In genomic region chr7:103680161-103681144, GRCh38 we compare ENCODE assay signal across 1 cellular context.
TF ChIP-seq lines count a peak whose summit lies in the region.

No MANE protein-coding gene starts in this region.

TF ChIP-seq in K562, 482 proteins besides CTCF, POLR2A, EP300 and RAD21 (continued from another document and continues in another):
- TF ChIP-seq HNRNPLL (IDR thresholded peaks at IDR 0.05; ENCODE audit: low read depth, low read length, poor library complexity, severe bottlenecking) = no peak
- TF ChIP-seq ADNP (tag; IDR thresholded peaks at IDR 0.05) = no peak
- TF ChIP-seq, protein P1, sequence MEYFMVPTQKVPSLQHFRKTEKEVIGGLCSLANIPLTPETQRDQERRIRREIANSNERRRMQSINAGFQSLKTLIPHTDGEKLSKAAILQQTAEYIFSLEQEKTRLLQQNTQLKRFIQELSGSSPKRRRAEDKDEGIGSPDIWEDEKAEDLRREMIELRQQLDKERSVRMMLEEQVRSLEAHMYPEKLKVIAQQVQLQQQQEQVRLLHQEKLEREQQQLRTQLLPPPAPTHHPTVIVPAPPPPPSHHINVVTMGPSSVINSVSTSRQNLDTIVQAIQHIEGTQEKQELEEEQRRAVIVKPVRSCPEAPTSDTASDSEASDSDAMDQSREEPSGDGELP (CRISPR knock-in tag; IDR thresholded peaks at IDR 0.05; ENCODE audit: borderline replicate concordance) = no peak
- no peak for TF ChIP-seq ZBTB12 (CRISPR knock-in tag; IDR thresholded peaks at IDR 0.05)
- TF ChIP-seq ZNF121 (CRISPR knock-in tag; conservative IDR thresholded peaks at IDR 0.05) = no peak
- peak in 1 of 3 experiments; percentile 15 for TF ChIP-seq YY1 (IDR thresholded peaks at IDR 0.05; ENCODE audit: borderline replicate concordance in 1 of 3, control insufficient read depth in 1 of 3, extremely low read depth in 1 of 3, insufficient read depth in 3 of 3, insufficient read length in 1 of 3, insufficient replicate concordance in 2 of 3, low read depth in 1 of 3, low read length in 2 of 3)
- peak; percentile 38; the same call in 1 of the 2 replicates for TF ChIP-seq ZFX (CRISPR knock-in tag; IDR thresholded peaks at IDR 0.05)
- TF ChIP-seq C11orf30 (IDR thresholded peaks at IDR 0.05; ENCODE audit: low read depth) = no peak
- TF ChIP-seq XRCC3 (IDR thresholded peaks at IDR 0.05) = no peak
- TF ChIP-seq PCBP2 (IDR thresholded peaks at IDR 0.05; ENCODE audit: low read depth, low read length, poor library complexity, severe bottlenecking) = no peak
- no peak for TF ChIP-seq CBX5 (IDR thresholded peaks at IDR 0.05; ENCODE audit: borderline replicate concordance, low read depth)
- TF ChIP-seq BCOR (IDR thresholded peaks at IDR 0.05) = no peak
- TF ChIP-seq, protein P2, sequence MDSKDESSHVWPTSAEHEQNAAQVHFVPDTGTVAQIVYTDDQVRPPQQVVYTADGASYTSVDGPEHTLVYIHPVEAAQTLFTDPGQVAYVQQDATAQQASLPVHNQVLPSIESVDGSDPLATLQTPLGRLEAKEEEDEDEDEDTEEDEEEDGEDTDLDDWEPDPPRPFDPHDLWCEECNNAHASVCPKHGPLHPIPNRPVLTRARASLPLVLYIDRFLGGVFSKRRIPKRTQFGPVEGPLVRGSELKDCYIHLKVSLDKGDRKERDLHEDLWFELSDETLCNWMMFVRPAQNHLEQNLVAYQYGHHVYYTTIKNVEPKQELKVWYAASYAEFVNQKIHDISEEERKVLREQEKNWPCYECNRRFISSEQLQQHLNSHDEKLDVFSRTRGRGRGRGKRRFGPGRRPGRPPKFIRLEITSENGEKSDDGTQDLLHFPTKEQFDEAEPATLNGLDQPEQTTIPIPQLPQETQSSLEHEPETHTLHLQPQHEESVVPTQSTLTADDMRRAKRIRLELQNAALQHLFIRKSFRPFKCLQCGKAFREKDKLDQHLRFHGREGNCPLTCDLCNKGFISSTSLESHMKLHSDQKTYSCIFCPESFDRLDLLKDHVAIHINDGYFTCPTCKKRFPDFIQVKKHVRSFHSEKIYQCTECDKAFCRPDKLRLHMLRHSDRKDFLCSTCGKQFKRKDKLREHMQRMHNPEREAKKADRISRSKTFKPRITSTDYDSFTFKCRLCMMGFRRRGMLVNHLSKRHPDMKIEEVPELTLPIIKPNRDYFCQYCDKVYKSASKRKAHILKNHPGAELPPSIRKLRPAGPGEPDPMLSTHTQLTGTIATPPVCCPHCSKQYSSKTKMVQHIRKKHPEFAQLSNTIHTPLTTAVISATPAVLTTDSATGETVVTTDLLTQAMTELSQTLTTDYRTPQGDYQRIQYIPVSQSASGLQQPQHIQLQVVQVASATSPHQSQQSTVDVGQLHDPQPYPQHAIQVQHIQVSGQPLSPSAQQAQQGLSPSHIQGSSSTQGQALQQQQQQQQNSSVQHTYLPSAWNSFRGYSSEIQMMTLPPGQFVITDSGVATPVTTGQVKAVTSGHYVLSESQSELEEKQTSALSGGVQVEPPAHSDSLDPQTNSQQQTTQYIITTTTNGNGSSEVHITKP (IDR thresholded peaks at IDR 0.05; ENCODE audit: partially characterized antibody) = peak; percentile 97
- peak; percentile 51; the same call in 1 of the 2 replicates for TF ChIP-seq SMARCA5 (IDR thresholded peaks at IDR 0.05)
- TF ChIP-seq UBTF (IDR thresholded peaks at IDR 0.05; ENCODE audit: borderline replicate concordance in 1 of 2, low read depth in 2 of 2, low read length in 2 of 2) = no peak
- no peak for TF ChIP-seq CHD2 (IDR thresholded peaks at IDR 0.05; ENCODE audit: low read depth, low read length)
- no peak for TF ChIP-seq SRSF7 (optimal IDR thresholded peaks at IDR 0.05; ENCODE audit: low read depth, low read length)
- TF ChIP-seq, protein P3, sequence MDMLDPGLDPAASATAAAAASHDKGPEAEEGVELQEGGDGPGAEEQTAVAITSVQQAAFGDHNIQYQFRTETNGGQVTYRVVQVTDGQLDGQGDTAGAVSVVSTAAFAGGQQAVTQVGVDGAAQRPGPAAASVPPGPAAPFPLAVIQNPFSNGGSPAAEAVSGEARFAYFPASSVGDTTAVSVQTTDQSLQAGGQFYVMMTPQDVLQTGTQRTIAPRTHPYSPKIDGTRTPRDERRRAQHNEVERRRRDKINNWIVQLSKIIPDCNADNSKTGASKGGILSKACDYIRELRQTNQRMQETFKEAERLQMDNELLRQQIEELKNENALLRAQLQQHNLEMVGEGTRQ (CRISPR knock-in tag; IDR thresholded peaks at IDR 0.05) = no peak
- TF ChIP-seq, protein P4, sequence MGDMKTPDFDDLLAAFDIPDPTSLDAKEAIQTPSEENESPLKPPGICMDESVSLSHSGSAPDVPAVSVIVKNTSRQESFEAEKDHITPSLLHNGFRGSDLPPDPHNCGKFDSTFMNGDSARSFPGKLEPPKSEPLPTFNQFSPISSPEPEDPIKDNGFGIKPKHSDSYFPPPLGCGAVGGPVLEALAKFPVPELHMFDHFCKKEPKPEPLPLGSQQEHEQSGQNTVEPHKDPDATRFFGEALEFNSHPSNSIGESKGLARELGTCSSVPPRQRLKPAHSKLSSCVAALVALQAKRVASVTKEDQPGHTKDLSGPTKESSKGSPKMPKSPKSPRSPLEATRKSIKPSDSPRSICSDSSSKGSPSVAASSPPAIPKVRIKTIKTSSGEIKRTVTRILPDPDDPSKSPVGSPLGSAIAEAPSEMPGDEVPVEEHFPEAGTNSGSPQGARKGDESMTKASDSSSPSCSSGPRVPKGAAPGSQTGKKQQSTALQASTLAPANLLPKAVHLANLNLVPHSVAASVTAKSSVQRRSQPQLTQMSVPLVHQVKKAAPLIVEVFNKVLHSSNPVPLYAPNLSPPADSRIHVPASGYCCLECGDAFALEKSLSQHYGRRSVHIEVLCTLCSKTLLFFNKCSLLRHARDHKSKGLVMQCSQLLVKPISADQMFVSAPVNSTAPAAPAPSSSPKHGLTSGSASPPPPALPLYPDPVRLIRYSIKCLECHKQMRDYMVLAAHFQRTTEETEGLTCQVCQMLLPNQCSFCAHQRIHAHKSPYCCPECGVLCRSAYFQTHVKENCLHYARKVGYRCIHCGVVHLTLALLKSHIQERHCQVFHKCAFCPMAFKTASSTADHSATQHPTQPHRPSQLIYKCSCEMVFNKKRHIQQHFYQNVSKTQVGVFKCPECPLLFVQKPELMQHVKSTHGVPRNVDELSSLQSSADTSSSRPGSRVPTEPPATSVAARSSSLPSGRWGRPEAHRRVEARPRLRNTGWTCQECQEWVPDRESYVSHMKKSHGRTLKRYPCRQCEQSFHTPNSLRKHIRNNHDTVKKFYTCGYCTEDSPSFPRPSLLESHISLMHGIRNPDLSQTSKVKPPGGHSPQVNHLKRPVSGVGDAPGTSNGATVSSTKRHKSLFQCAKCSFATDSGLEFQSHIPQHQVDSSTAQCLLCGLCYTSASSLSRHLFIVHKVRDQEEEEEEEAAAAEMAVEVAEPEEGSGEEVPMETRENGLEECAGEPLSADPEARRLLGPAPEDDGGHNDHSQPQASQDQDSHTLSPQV (IDR thresholded peaks at IDR 0.05) = peak; percentile 20; the same call in 1 of the 2 replicates
- no peak for TF ChIP-seq POU5F1 (IDR thresholded peaks at IDR 0.05; ENCODE audit: borderline replicate concordance, low read depth, low read length, partially characterized antibody)
- TF ChIP-seq ATF7 (IDR thresholded peaks at IDR 0.05) = peak; percentile 66; the same call in 1 of the 2 replicates
- TF ChIP-seq, protein P5, sequence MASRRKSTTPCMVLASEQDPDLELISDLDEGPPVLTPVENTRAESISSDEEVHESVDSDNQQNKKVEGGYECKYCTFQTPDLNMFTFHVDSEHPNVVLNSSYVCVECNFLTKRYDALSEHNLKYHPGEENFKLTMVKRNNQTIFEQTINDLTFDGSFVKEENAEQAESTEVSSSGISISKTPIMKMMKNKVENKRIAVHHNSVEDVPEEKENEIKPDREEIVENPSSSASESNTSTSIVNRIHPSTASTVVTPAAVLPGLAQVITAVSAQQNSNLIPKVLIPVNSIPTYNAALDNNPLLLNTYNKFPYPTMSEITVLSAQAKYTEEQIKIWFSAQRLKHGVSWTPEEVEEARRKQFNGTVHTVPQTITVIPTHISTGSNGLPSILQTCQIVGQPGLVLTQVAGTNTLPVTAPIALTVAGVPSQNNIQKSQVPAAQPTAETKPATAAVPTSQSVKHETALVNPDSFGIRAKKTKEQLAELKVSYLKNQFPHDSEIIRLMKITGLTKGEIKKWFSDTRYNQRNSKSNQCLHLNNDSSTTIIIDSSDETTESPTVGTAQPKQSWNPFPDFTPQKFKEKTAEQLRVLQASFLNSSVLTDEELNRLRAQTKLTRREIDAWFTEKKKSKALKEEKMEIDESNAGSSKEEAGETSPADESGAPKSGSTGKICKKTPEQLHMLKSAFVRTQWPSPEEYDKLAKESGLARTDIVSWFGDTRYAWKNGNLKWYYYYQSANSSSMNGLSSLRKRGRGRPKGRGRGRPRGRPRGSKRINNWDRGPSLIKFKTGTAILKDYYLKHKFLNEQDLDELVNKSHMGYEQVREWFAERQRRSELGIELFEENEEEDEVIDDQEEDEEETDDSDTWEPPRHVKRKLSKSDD (conservative IDR thresholded peaks at IDR 0.05; ENCODE audit: low read length) = no peak
- no peak for TF ChIP-seq ZNF717 (CRISPR knock-in tag; IDR thresholded peaks at IDR 0.05)
- TF ChIP-seq SMAD2 (IDR thresholded peaks at IDR 0.05; ENCODE audit: low read depth, low read length) = no peak
- no peak for TF ChIP-seq ZNF280A (IDR thresholded peaks at IDR 0.05; ENCODE audit: low read depth, partially characterized antibody)
- peak; percentile 54; the same call in 1 of the 2 replicates for TF ChIP-seq CC2D1A (IDR thresholded peaks at IDR 0.05)
- no peak for TF ChIP-seq ZNF24 (IDR thresholded peaks at IDR 0.05)
- TF ChIP-seq CCAR2 (IDR thresholded peaks at IDR 0.05; ENCODE audit: low read depth, low read length) = no peak
- no peak for TF ChIP-seq ZNF766 (CRISPR knock-in tag; conservative IDR thresholded peaks at IDR 0.05)
- no peak for TF ChIP-seq GATAD2A (IDR thresholded peaks at IDR 0.05)
- no peak for TF ChIP-seq SRSF1 (IDR thresholded peaks at IDR 0.05; ENCODE audit: low read depth, low read length)
- TF ChIP-seq TAL1 (IDR thresholded peaks at IDR 0.05) = no peak
- no peak for TF ChIP-seq ZNF740 (CRISPR knock-in tag; IDR thresholded peaks at IDR 0.05)
- no peak for TF ChIP-seq ZNF740 (tag; IDR thresholded peaks at IDR 0.05)
- TF ChIP-seq ZNF449 (CRISPR knock-in tag; IDR thresholded peaks at IDR 0.05) = no peak
- no peak; the same call in 1 of the 2 replicates for TF ChIP-seq BHLHE40 (IDR thresholded peaks at IDR 0.05; ENCODE audit: low read length)
- TF ChIP-seq CBX3 (IDR thresholded peaks at IDR 0.05; ENCODE audit: borderline replicate concordance in 1 of 2, low read length in 2 of 2) = peak in 1 of 2 experiments; percentile 54; a peak in 1 of 3 replicates
- TF ChIP-seq, protein P6, sequence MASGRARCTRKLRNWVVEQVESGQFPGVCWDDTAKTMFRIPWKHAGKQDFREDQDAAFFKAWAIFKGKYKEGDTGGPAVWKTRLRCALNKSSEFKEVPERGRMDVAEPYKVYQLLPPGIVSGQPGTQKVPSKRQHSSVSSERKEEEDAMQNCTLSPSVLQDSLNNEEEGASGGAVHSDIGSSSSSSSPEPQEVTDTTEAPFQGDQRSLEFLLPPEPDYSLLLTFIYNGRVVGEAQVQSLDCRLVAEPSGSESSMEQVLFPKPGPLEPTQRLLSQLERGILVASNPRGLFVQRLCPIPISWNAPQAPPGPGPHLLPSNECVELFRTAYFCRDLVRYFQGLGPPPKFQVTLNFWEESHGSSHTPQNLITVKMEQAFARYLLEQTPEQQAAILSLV (tag; IDR thresholded peaks at IDR 0.05) = no peak
